ENCODE assay signal across 26 cellular contexts in the genomic region with DNA sequence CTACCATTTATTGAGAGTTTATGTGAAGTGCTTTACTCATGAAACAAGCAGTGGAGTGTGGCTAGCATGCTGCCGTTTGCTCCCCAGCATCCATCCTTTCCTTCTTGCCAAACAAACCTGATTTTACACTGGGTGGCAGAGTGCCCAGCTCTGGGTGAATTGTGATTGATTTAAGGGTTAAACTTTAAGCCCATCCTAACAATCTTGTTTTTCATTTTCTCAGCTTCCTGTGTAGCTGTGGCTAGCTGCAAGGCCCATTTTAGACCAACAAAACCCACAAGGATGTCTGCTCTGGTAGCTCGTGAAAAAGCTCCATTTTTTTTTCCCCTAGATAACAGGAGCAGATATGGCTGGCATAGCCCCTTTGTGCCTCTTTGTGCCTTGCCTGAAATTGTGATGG.
"Had no signal": no experiment of that assay in that cellular context is flagged by ENCODE, and none has a peak within 500 bp of the region (broad histone marks: within the 10 kb centered on the region; RNA-seq: fewer than 3 reads in every experiment).

No MANE protein-coding gene starts in this region.

- ATAC-seq: activated CD4-positive, alpha-beta T cell treated with anti-CD3 and anti-CD28 coated beads for 36 hours; activated T-cell treated with anti-CD3 and anti-CD28 coated beads, Interleukin-2, amount 50 U/mL, for 72 hours; sciatic nerve; stimulated activated effector memory CD8-positive, alpha-beta T cell treated with anti-CD3 and anti-CD28 coated beads, Interleukin-12 subunit alpha, Interleukin-12 subunit beta, amount 100 ng/mL, for 72 hours; upper lobe of right lung had no signal

- FAIRE-seq: colon, endometrium had no signal

- H3K27me3 ChIP-seq: thyroid gland, upper lobe of right lung had no signal

- H3K9me3 ChIP-seq: esophagus squamous epithelium, left ventricle myocardium inferior, neutrophil, thyroid gland, upper lobe of right lung had no signal

- H3K27ac ChIP-seq: epithelial cell of prostate, esophagus squamous epithelium, left ventricle myocardium inferior, neutrophil, skin epidermis, stomach, thyroid gland, upper lobe of right lung had no signal

- DNase-seq: activated CD4-positive, alpha-beta T cell treated with anti-CD3 and anti-CD28 coated beads for 36 hours; activated CD4-positive, CD25-positive, alpha-beta regulatory T cell; activated naive CD4-positive, alpha-beta T cell treated with Interleukin-2 at 50 U/mL for 16 hours; activated T-cell treated with anti-CD3 and anti-CD28 coated beads for 4 hours; activated T-cell treated with anti-CD3 and anti-CD28 coated beads, Interleukin-2, amount 50 U/mL, for 72 hours; anterior cingulate cortex; effector CD8-positive, alpha-beta T cell; esophagus squamous epithelium; foreskin melanocyte; kidney glomerular epithelial cell; left ventricle myocardium inferior; mesendoderm; nephron progenitor cell; stimulated activated CD4-positive, alpha-beta T cell treated with anti-CD3 and anti-CD28 coated beads, Interleukin-12 subunit alpha, Interleukin-12 subunit beta, amount 100 ng/mL, for 4 hours; stimulated activated CD4-positive, alpha-beta T cell treated with anti-CD3 and anti-CD28 coated beads, Interleukin-4, amount 100 ng/mL, for 24 hours; stomach; thyroid gland; upper lobe of right lung had no signal

- H3K4me1 ChIP-seq: esophagus squamous epithelium, left ventricle myocardium inferior, stomach, thyroid gland, upper lobe of right lung had no signal

- H3K4me3 ChIP-seq: esophagus squamous epithelium, left ventricle myocardium inferior, lung, skin epidermis, stomach, thyroid gland, upper lobe of right lung had no signal

- H3K36me3 ChIP-seq: esophagus squamous epithelium, left ventricle myocardium inferior, neutrophil, stomach, thyroid gland, upper lobe of right lung had no signal
